In genomic region chr17:40552806-40553693, GRCh38 we compare ENCODE assay signal across 10 cellular contexts. TPM values are rescaled to one million over a fixed set of nuclear protein-coding genes. Genes with fewer than 3 reads are reported as not detected.
A peak's percentile ranks its signal among the peaks of the same experiment; 100 is the strongest.
DNase-seq lines count a peak whose midpoint lies in the region; ATAC-seq, FAIRE-seq and TF ChIP-seq lines count a peak whose summit lies in the region.
"Had no signal": no experiment of that assay in that cellular context is flagged by ENCODE, and none has a peak within 500 bp of the region (broad histone marks: within the 10 kb centered on the region; RNA-seq: fewer than 3 reads in every experiment).

No MANE protein-coding gene starts in this region.

- H3K36me3 ChIP-seq in astrocyte (ENCODE audit: insufficient read depth, low read length) = no peaks in the 10 kb centered on the region
- no peaks in the 10 kb centered on the region for H3K36me3 ChIP-seq in mucosa of rectum (ENCODE audit: control insufficient read depth in 2 of 2, insufficient read depth in 2 of 2, low read length in 2 of 2)
- no peaks in the 10 kb centered on the region for H3K36me3 ChIP-seq in upper lobe of left lung

- no peak for TF ChIP-seq POLR2A in upper lobe of left lung (IDR thresholded peaks at IDR 0.05)

- intact Hi-C loops in cardiac septum (cut with DNase I) (loop anchor here (1.0 kb wide), 1 partner anchor 11 kb away; no protein-coding TSS in a partner anchor), Right ventricle myocardium superior (cut with DNase I) (loop anchor here (10.0 kb wide), 1 partner anchor 248 kb away; the partner anchor contains the start of gene RARA)

- H3K4me1 Mint-ChIP-seq in astrocyte (ENCODE audit: low read depth, unreplicated experiment) = peaks cover 24% of the 10 kb centered on the region

- ATAC-seq in Right ventricle myocardium superior (ENCODE audit: poor library complexity) (no peak), upper lobe of left lung (ENCODE audit: low FRiP score in 2 of 2) (no peak), HG03520 (IDR thresholded peaks at IDR 0.05; ENCODE audit: unreplicated experiment) (no peak), GM19324 (IDR thresholded peaks at IDR 0.05; ENCODE audit: low FRiP score, unreplicated experiment) (no peak)

- 65 to 74% methylated on average over 10 to 12 of the region's 12 CpGs for WGBS in upper lobe of left lung, 2 donors

- FAIRE-seq in astrocyte (lab: Jason Lieb, UNC) = no peak

- H3K27me3 ChIP-seq in astrocyte (ENCODE audit: insufficient read depth, low read length) (no peaks in the 10 kb centered on the region), mucosa of rectum (ENCODE audit: control insufficient read depth in 2 of 2, insufficient read depth in 2 of 2, low read length in 2 of 2) (no peaks in the 10 kb centered on the region), upper lobe of left lung (no peaks in the 10 kb centered on the region)

- H3K36me3 Mint-ChIP-seq in astrocyte (ENCODE audit: low read depth, unreplicated experiment) = no peaks in the 10 kb centered on the region

- no peaks in the 10 kb centered on the region for H3K9me3 Mint-ChIP-seq in astrocyte (ENCODE audit: unreplicated experiment)

- peak overlapping the region; percentile 78 for H3K9ac ChIP-seq in astrocyte (ENCODE audit: low read length)
- H3K9ac ChIP-seq in mucosa of rectum (ENCODE audit: low read depth in 1 of 2, low read length in 2 of 2) = no peak overlapping the region
- H3K9ac ChIP-seq: KMS-11 had no signal

- H3K4me3 ChIP-seq in astrocyte (ENCODE audit: insufficient read depth, low read depth, low read length) (no peak overlapping the region), mucosa of rectum (ENCODE audit: low read length in 2 of 2) (no peak overlapping the region), upper lobe of left lung (no peak overlapping the region)

- no peak overlapping the region for H2AFZ ChIP-seq in astrocyte (ENCODE audit: low read depth, low read length)

- H3K27me3 Mint-ChIP-seq in astrocyte (ENCODE audit: low read depth, unreplicated experiment) = peaks cover 39% of the 10 kb centered on the region

- peak overlapping the region; percentile 99 for H3K27ac ChIP-seq in astrocyte (ENCODE audit: low read depth, low read length)
- peak overlapping the region; percentile 65 to 82 for H3K27ac ChIP-seq in mucosa of rectum (ENCODE audit: low read depth in 2 of 2, low read length in 2 of 2)
- peak overlapping the region; percentile 77 to 89 (median 87) for H3K27ac ChIP-seq in upper lobe of left lung
- H3K27ac ChIP-seq: KMS-11, VCaP had no signal

- peak; percentile 75 for DNase-seq in cardiac septum (ENCODE audit: low spot score)
- DNase-seq in Right ventricle myocardium superior = no peak
- no peak for DNase-seq in astrocyte (ENCODE audit: low read depth)
- DNase-seq in upper lobe of left lung = no peak
- DNase-seq in pons (ENCODE audit: low spot score) = no peak

- no peak overlapping the region for H3K4me3 Mint-ChIP-seq in astrocyte (ENCODE audit: unreplicated experiment)

- no peaks in the 10 kb centered on the region for H3K9me3 ChIP-seq in astrocyte (ENCODE audit: insufficient read depth, low read depth, low read length)
- H3K9me3 ChIP-seq in mucosa of rectum (ENCODE audit: control insufficient read depth in 2 of 2, low read length in 2 of 2) = no peaks in the 10 kb centered on the region
- no peaks in the 10 kb centered on the region for H3K9me3 ChIP-seq in upper lobe of left lung

- H4K20me1 ChIP-seq in astrocyte (ENCODE audit: insufficient read depth, low read length) = no peaks in the 10 kb centered on the region

- H3K4me1 ChIP-seq in astrocyte (ENCODE audit: insufficient read depth, low read length) (peaks cover 60% of the 10 kb centered on the region), mucosa of rectum (ENCODE audit: control insufficient read depth in 2 of 2, insufficient read depth in 2 of 2, low read length in 2 of 2) (peaks cover 24 to 28% of the 10 kb centered on the region in 2 donors), upper lobe of left lung (peaks cover 74 to 90% (median 85%) of the 10 kb centered on the region in 4 donors)

- H3K4me2 ChIP-seq in astrocyte (ENCODE audit: low read length) = peak overlapping the region; percentile 78
- H3K4me2 ChIP-seq: KMS-11 had no signal

- no peaks in the 10 kb centered on the region for H3K79me2 ChIP-seq in astrocyte (ENCODE audit: insufficient read depth, low read length)

- TF ChIP-seq CTCF in astrocyte (IDR thresholded peaks at IDR 0.05; ENCODE audit: insufficient read depth, low read depth, low read length) (no peak), upper lobe of left lung (IDR thresholded peaks at IDR 0.05) (no peak)

- no peak for TF ChIP-seq EP300 in upper lobe of left lung (IDR thresholded peaks at IDR 0.05)

- H3K27ac Mint-ChIP-seq in astrocyte (ENCODE audit: unreplicated experiment) = no peak overlapping the region

RNA-seq across cellular contexts. Expression of gene CCR7, which starts 12.2 kb away (rescaled TPM):
- 0.32 TPM for total RNA-seq in cardiac septum
- not detected for total RNA-seq in Right ventricle myocardium superior
- not detected in 2 replicates for total RNA-seq in astrocyte
- 1 to 10 TPM in 3 of 6 donors, under 1 TPM in 1, not detected in 2; 0.30 to 2.8 (median 1.4) TPM for total RNA-seq in upper lobe of left lung

RNA-seq across cellular contexts. Expression of gene TNS4, which starts 51.6 kb away (rescaled TPM):
- not detected for total RNA-seq in cardiac septum
- not detected for total RNA-seq in Right ventricle myocardium superior
- not detected in 2 replicates for total RNA-seq in astrocyte
- total RNA-seq in upper lobe of left lung = 1 to 10 TPM in 4 of 6 donors, under 1 TPM in 1, not detected in 1; 0.54 to 5.1 (median 1.1) TPM
